Comparison of ENCODE assay signal across 10 cellular contexts in the genomic region with DNA sequence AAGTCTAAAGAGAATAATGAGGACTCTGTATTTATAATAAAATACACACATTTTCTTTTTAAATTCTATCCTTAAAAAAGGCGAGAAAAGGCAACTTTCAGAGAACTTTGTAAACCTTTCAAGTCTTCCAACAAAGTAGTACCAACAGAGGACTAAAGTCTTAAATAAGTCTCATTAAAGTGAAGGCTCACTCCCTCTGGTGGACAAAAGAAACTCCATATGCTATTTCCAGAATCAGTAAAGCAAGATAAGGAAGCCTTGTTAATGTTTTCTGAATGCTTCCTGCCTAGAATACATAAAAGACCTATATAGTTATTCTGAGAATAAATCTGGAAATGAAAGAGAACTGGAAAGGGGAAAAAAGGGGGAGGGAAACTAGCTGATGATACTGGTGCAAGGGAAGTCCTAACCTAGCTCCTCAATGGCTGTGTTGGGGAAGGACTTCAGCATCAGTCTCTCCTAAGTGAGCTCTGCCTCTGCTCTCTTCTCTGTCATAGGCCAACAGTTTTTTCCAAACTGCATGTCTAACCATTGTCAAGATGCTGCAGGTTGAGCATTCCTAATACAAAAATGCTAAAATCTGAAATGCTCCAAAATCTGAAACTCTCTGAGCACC. TPM values are rescaled to one million over a fixed set of nuclear protein-coding genes. Genes with fewer than 3 reads are reported as not detected.
A peak's percentile ranks its signal among the peaks of the same experiment; 100 is the strongest.
DNase-seq lines count a peak whose midpoint lies in the region; ATAC-seq, FAIRE-seq and TF ChIP-seq lines count a peak whose summit lies in the region.
"Had no signal": no experiment of that assay in that cellular context is flagged by ENCODE, and none has a peak within 500 bp of the region (broad histone marks: within the 10 kb centered on the region; RNA-seq: fewer than 3 reads in every experiment).

No MANE protein-coding gene starts in this region.

- peaks cover 80% of the 10 kb centered on the region for H3K4me1 Mint-ChIP-seq in activated CD4-positive, alpha-beta T cell treated with anti-CD3 and anti-CD28 coated beads for 36 hours
- H3K4me1 Mint-ChIP-seq in natural killer cell treated with Interleukin-12 subunit alpha and Interleukin-12 subunit beta and Interleukin-15 and Interleukin-18, amount 100 ng/mL, for 72 hours (ENCODE audit: low read depth in 2 of 2) = peaks cover 49 to 50% of the 10 kb centered on the region in 2 donors

- H3K36me3 Mint-ChIP-seq in activated CD4-positive, alpha-beta T cell treated with anti-CD3 and anti-CD28 coated beads for 36 hours (ENCODE audit: low read depth) = peaks cover 60% of the 10 kb centered on the region
- H3K36me3 Mint-ChIP-seq in natural killer cell treated with Interleukin-12 subunit alpha and Interleukin-12 subunit beta and Interleukin-15 and Interleukin-18, amount 100 ng/mL, for 72 hours = peaks cover 9% of the 10 kb centered on the region

- FAIRE-seq in H54 (lab: Jason Lieb, UNC) = peak; percentile 86
- FAIRE-seq in endothelial cell of umbilical vein (lab: Jason Lieb, UNC) = no peak
- FAIRE-seq: colon had no signal

- H3K27me3 Mint-ChIP-seq in activated CD4-positive, alpha-beta T cell treated with anti-CD3 and anti-CD28 coated beads for 36 hours = no peaks in the 10 kb centered on the region
- H3K27me3 Mint-ChIP-seq in natural killer cell treated with Interleukin-12 subunit alpha and Interleukin-12 subunit beta and Interleukin-15 and Interleukin-18, amount 100 ng/mL, for 72 hours = no peaks in the 10 kb centered on the region
- H3K27me3 Mint-ChIP-seq: CD8-positive, alpha-beta memory T cell had no signal

- DNase-seq in activated CD4-positive, alpha-beta T cell treated with anti-CD3 and anti-CD28 coated beads for 36 hours = no peak
- no peak for DNase-seq in activated CD4-positive, alpha-beta T cell treated with anti-CD3 and anti-CD28 coated beads for 4 hours
- DNase-seq in H54 (ENCODE audit: insufficient read length, low spot score) (peak; percentile 30), NCI-H1092 treated with DMSO at 0.1 percent for 48 hours (lab: John Stamatoyannopoulos, UW) (peak; percentile 32), endothelial cell of umbilical vein (ENCODE audit: low read depth, low spot score) (peak; percentile 71), aorta (no peak)
- no peak for DNase-seq in natural killer cell treated with Interleukin-12 subunit alpha and Interleukin-12 subunit beta and Interleukin-15 and Interleukin-18, amount 100 ng/mL, for 72 hours (ENCODE audit: low spot score)

- peak; percentile 39 to 43 for TF ChIP-seq CTCF in endothelial cell of umbilical vein (IDR thresholded peaks at IDR 0.05; ENCODE audit: extremely low read depth in 1 of 2, insufficient read depth in 1 of 2, low read depth in 1 of 2, low read length in 2 of 2)

- no peak overlapping the region for H2AFZ ChIP-seq in endothelial cell of umbilical vein (ENCODE audit: low read depth, low read length)

- no TSS peak for BruUV-seq in endothelial cell of umbilical vein (replicated peaks; lab: Mats Ljungman, UMichigan)

- 60 to 61% methylated on average over 1 of the region's 1 CpG for WGBS in aorta, 2 donors

- H3K27ac ChIP-seq in endothelial cell of umbilical vein (ENCODE audit: insufficient read depth, low read depth, low read length) (no peak overlapping the region), aorta (ENCODE audit: low read depth in 1 of 2, low read length in 2 of 2) (no peak overlapping the region)

- ATAC-seq in activated CD4-positive, alpha-beta T cell treated with anti-CD3 and anti-CD28 coated beads for 36 hours = peak; percentile 37
- peak; percentile 91 for ATAC-seq in SK-N-SH treated with all-trans-retinoic acid at 6 μM for 48 hours
- ATAC-seq in natural killer cell treated with Interleukin-12 subunit alpha and Interleukin-12 subunit beta and Interleukin-15 and Interleukin-18, amount 100 ng/mL, for 72 hours = no peak
- ATAC-seq in aorta (ENCODE audit: low FRiP score) = no peak

- H3K27ac Mint-ChIP-seq in activated CD4-positive, alpha-beta T cell treated with anti-CD3 and anti-CD28 coated beads for 36 hours = peak overlapping the region; percentile 63
- H3K27ac Mint-ChIP-seq in natural killer cell treated with Interleukin-12 subunit alpha and Interleukin-12 subunit beta and Interleukin-15 and Interleukin-18, amount 100 ng/mL, for 72 hours = peak overlapping the region; percentile 34 to 54

- H3K9me3 Mint-ChIP-seq in activated CD4-positive, alpha-beta T cell treated with anti-CD3 and anti-CD28 coated beads for 36 hours (ENCODE audit: low read depth) = no peaks in the 10 kb centered on the region
- H3K9me3 Mint-ChIP-seq in natural killer cell treated with Interleukin-12 subunit alpha and Interleukin-12 subunit beta and Interleukin-15 and Interleukin-18, amount 100 ng/mL, for 72 hours = no peaks in the 10 kb centered on the region
- H3K9me3 Mint-ChIP-seq: CD8-positive, alpha-beta memory T cell had no signal

- no peak overlapping the region for H3K9ac ChIP-seq in endothelial cell of umbilical vein (replicated peaks; ENCODE audit: extremely low read depth, insufficient read depth, low read length)

- H3K9me1 ChIP-seq in endothelial cell of umbilical vein (replicated peaks; ENCODE audit: control insufficient read depth, extremely low read depth, insufficient read depth, low read length) = no peaks in the 10 kb centered on the region

- peaks cover 99% of the 10 kb centered on the region for H3K79me2 ChIP-seq in endothelial cell of umbilical vein (ENCODE audit: control insufficient read depth, insufficient read depth, low read length)

- dilution Hi-C loops in endothelial cell of umbilical vein (cut with MboI; ENCODE audit: extremely low pct_ligation_motif_present, low sequenced_read_pairs) = no loop called here

- H4K20me1 ChIP-seq in endothelial cell of umbilical vein (replicated peaks; ENCODE audit: control insufficient read depth, extremely low read depth, insufficient read depth, low read length) = peaks cover 10% of the 10 kb centered on the region

- H3K4me2 ChIP-seq in endothelial cell of umbilical vein (ENCODE audit: insufficient read depth, low read length) = no peak overlapping the region

- H3K27me3 ChIP-seq in endothelial cell of umbilical vein (ENCODE audit: control insufficient read depth in 2 of 2, insufficient read depth in 2 of 2, low read length in 2 of 2) = no peaks in the 10 kb centered on the region
- no peaks in the 10 kb centered on the region for H3K27me3 ChIP-seq in aorta (ENCODE audit: control insufficient read depth in 1 of 2, insufficient read depth in 2 of 2, low read length in 1 of 2)

- TF ChIP-seq POLR2A in H54 (IDR thresholded peaks at IDR 0.05; ENCODE audit: low read depth, low read length) (no peak), endothelial cell of umbilical vein (IDR thresholded peaks at IDR 0.05; ENCODE audit: low read depth, low read length) (no peak)

- H3K4me1 ChIP-seq in endothelial cell of umbilical vein (ENCODE audit: control insufficient read depth, extremely low read depth, insufficient read depth, low read length) (peaks cover 19% of the 10 kb centered on the region), aorta (ENCODE audit: control insufficient read depth in 1 of 2, insufficient read depth in 2 of 2, low read length in 2 of 2) (peaks cover 0 to 3% of the 10 kb centered on the region in 2 donors)

- peak overlapping the region; percentile 12 for H3K4me3 Mint-ChIP-seq in activated CD4-positive, alpha-beta T cell treated with anti-CD3 and anti-CD28 coated beads for 36 hours
- peak overlapping the region; percentile 43 for H3K4me3 Mint-ChIP-seq in natural killer cell treated with Interleukin-12 subunit alpha and Interleukin-12 subunit beta and Interleukin-15 and Interleukin-18, amount 100 ng/mL, for 72 hours

- intact Hi-C loops in activated CD4-positive, alpha-beta T cell treated with anti-CD3 and anti-CD28 coated beads for 36 hours (cut with DNase I, micrococcal nuclease) = loop anchor here in 1 of 2 experiments (1.0 to 2.0 kb wide), 6 partner anchors 23 to 239 kb away; a partner anchor contains a TSS
- intact Hi-C loops in endothelial cell of umbilical vein (cut with micrococcal nuclease) = loop anchor here (2.0 to 5.0 kb wide), 3 partner anchors 83 to 399 kb away; no protein-coding TSS in a partner anchor
- intact Hi-C loops in aorta (cut with DNase I) = no loop called here

- H3K4me3 ChIP-seq in endothelial cell of umbilical vein (replicated peaks in 1 of 3; ENCODE audit: insufficient read depth in 1 of 3, low read depth in 1 of 3, low read length in 3 of 3) (no peak overlapping the region), aorta (ENCODE audit: low read length in 2 of 2) (no peak overlapping the region)

- POLR2A ChIA-PET in activated CD4-positive, alpha-beta T cell treated with anti-CD3 and anti-CD28 coated beads for 36 hours (lab: Charles Lee) = no interaction called here
- POLR2A ChIA-PET in endothelial cell of umbilical vein (lab: Charles Lee) = interaction anchor here (0.6 kb wide), 1 partner anchor 174 kb away, joined by 4 read pairs; no protein-coding TSS in a partner anchor

- peaks cover 0 to 16% of the 10 kb centered on the region in 2 experiments for H3K36me3 ChIP-seq in endothelial cell of umbilical vein (ENCODE audit: control insufficient read depth in 2 of 2, extremely low read depth in 1 of 2, insufficient read depth in 2 of 2, low read length in 2 of 2)
- H3K36me3 ChIP-seq in aorta (ENCODE audit: control insufficient read depth in 1 of 2, insufficient read depth in 2 of 2, low read length in 1 of 2) = no peaks in the 10 kb centered on the region

- no peaks in the 10 kb centered on the region for H3K9me3 ChIP-seq in endothelial cell of umbilical vein (replicated peaks; ENCODE audit: control insufficient read depth, insufficient read depth, low read length)
- H3K9me3 ChIP-seq in aorta (ENCODE audit: control insufficient read depth, low read length) = no peaks in the 10 kb centered on the region

- CTCF ChIA-PET in activated CD4-positive, alpha-beta T cell treated with anti-CD3 and anti-CD28 coated beads for 36 hours (lab: Charles Lee) = interaction anchor here (0.6 to 3.9 kb wide), 16 partner anchors 9 to 237 kb away, joined by 3 to 35 read pairs (median 3); a partner anchor contains a TSS
- CTCF ChIA-PET in endothelial cell of umbilical vein (lab: Charles Lee) = interaction anchor here (0.6 to 2.7 kb wide), 13 partner anchors 11 to 397 kb away, joined by 3 to 14 read pairs (median 3); a partner anchor contains a TSS

RNA-seq across cellular contexts. Expression of a gene that starts 7.2 kb away (rescaled TPM):
- total RNA-seq in activated CD4-positive, alpha-beta T cell treated with anti-CD3 and anti-CD28 coated beads for 36 hours = 100 to 1,000 TPM in 1 of 2 experiments, 10 to 100 TPM in 1; 95.2 to 102 TPM
- total RNA-seq in endothelial cell of umbilical vein = 133 and 149 TPM in 2 replicates
- polyA plus RNA-seq in endothelial cell of umbilical vein = 27.8 and 43.3 TPM in 2 replicates
- 36.6 and 45.2 TPM in 2 replicates for polyA plus RNA-seq in endothelial cell of umbilical vein (2011; cell fraction: cytosol; rRNA removed)
- polyA plus RNA-seq in endothelial cell of umbilical vein (2011; cell fraction: nucleus; rRNA removed) = 71.9 and 107 TPM in 2 replicates
- polyA plus RNA-seq in endothelial cell of umbilical vein (2012) = 29.7 and 40.4 TPM in 2 replicates
- polyA minus RNA-seq in endothelial cell of umbilical vein = 85.2 and 95.8 TPM in 2 replicates
- 17.3 TPM for polyA minus RNA-seq in endothelial cell of umbilical vein (2011; cell fraction: cytosol; rRNA and poly(A)+ RNA removed)
- polyA minus RNA-seq in endothelial cell of umbilical vein (2011; cell fraction: nucleus; rRNA and poly(A)+ RNA removed) = 55.3 and 104 TPM in 2 replicates
- total RNA-seq in natural killer cell treated with Interleukin-12 subunit alpha and Interleukin-12 subunit beta and Interleukin-15 and Interleukin-18, amount 100 ng/mL, for 72 hours = 100 to 1,000 TPM in 1 of 2 donors, 10 to 100 TPM in 1; 81.2 to 102 TPM
- total RNA-seq in aorta = 10 to 100 TPM; 41.9 to 57.9 TPM
- 10 to 100 TPM; 12.6 to 16.9 TPM for polyA plus RNA-seq in aorta

Comparison
In these comparisons a context has a peak if more than half of its experiments do, and no peak if none do; other contexts are left out.
1. ATAC-seq: peak in activated CD4-positive, alpha-beta T cell treated with anti-CD3 and anti-CD28 coated beads for 36 hours (single experiment) and SK-N-SH treated with all-trans-retinoic acid at 6 μM for 48 hours (single experiment); none in natural killer cell treated with Interleukin-12 subunit alpha and Interleukin-12 subunit beta and Interleukin-15 and Interleukin-18, amount 100 ng/mL, for 72 hours (0 of 2) and aorta (single experiment).
2. DNase-seq: peak in H54 (single experiment), NCI-H1092 treated with DMSO at 0.1 percent for 48 hours (single experiment) and endothelial cell of umbilical vein (single experiment); none in activated CD4-positive, alpha-beta T cell treated with anti-CD3 and anti-CD28 coated beads for 36 hours (single experiment), activated CD4-positive, alpha-beta T cell treated with anti-CD3 and anti-CD28 coated beads for 4 hours (0 of 2), natural killer cell treated with Interleukin-12 subunit alpha and Interleukin-12 subunit beta and Interleukin-15 and Interleukin-18, amount 100 ng/mL, for 72 hours (single experiment) and aorta (0 of 2).